ENCODE assay signal across 15 cellular contexts in the genomic region with DNA sequence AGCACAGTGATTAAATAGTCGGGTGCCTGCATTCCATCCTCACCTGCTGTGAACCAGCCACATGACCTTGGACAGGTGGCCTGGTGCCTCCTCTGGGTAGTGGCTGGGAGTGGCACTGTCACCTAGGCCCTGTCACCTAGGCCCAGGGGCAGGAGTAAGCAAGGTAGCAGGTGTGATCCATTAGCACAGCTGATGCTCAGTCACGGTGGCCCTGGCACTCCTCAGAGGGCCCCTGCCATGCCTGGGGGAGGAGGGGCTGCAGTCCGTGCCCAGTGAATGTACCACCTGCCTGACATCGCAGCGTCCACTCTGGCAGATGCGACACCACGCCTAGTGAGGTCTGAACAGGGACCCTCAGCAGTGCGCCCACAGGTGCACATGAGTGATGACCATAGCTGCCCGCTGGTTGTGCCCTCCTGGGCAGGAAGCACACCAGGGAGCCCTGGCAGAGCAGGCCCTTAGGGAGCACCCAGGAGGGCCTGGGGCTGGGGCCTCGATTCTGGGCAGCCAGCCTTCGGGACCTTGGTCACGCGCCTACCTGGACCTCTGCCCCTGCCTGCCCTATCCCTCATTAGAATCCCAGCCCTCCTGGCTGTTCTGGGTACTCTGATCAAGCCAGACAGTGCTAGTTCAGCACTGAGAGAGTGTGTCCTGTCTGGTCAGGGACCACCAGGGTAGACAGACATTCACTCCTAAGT. TPM values are rescaled to one million over a fixed set of nuclear protein-coding genes. Genes with fewer than 3 reads are reported as not detected.
DNase-seq lines count a peak whose midpoint lies in the region; ATAC-seq and TF ChIP-seq lines count a peak whose summit lies in the region.
"Had no signal": no experiment of that assay in that cellular context is flagged by ENCODE, and none has a peak within 500 bp of the region (broad histone marks: within the 10 kb centered on the region; RNA-seq: fewer than 3 reads in every experiment).

No MANE protein-coding gene starts in this region.

- H3K4me3 ChIP-seq in heart right ventricle (no peak overlapping the region), thyroid gland (replicated peaks in 1 of 3) (no peak overlapping the region)
- H3K4me3 ChIP-seq: esophagus squamous epithelium, lung, neural progenitor cell, right lobe of liver had no signal

- H3K4me1 Mint-ChIP-seq in activated naive CD8-positive, alpha-beta T cell treated with anti-CD3 and anti-CD28 coated beads, Interleukin-2, amount 50 U/mL, for 24 hours: no peaks in the 10 kb centered on the region
- H3K4me1 Mint-ChIP-seq in activated naive CD8-positive, alpha-beta T cell treated with anti-CD3 and anti-CD28 coated beads for 36 hours: peaks cover 2% of the 10 kb centered on the region
- H3K4me1 Mint-ChIP-seq: CD8-positive, alpha-beta memory T cell had no signal

- H3K27ac ChIP-seq in heart right ventricle: no peak overlapping the region
- peak overlapping the region in 2 of 3 donors; percentile 2 to 32 for H3K27ac ChIP-seq in thyroid gland
- H3K27ac ChIP-seq: esophagus squamous epithelium, neural progenitor cell, right lobe of liver had no signal

- no peak for DNase-seq in activated naive CD8-positive, alpha-beta T cell treated with anti-CD3 and anti-CD28 coated beads, Interleukin-2, amount 50 U/mL, for 24 hours
- no peak for DNase-seq in activated naive CD8-positive, alpha-beta T cell treated with anti-CD3 and anti-CD28 coated beads for 36 hours
- DNase-seq in NCI-H748 treated with DMSO at 0.1 percent for 48 hours (lab: John Stamatoyannopoulos, UW) (peak; percentile 32), heart right ventricle (no peak), thyroid gland (peak; percentile 23 to 59), NOMO-1 (lab: John Stamatoyannopoulos, UW; ENCODE audit: unreplicated experiment in 2 of 2) (no peak)
- no peak for DNase-seq in stimulated activated CD4-positive, alpha-beta T cell treated with anti-CD3 and anti-CD28 coated beads, Interleukin-2, amount 100 ng/mL, for 24 hours
- DNase-seq: CD8-positive, alpha-beta memory T cell; esophagus squamous epithelium; GDM1; stimulated activated CD4-positive, alpha-beta T cell treated with anti-CD3 and anti-CD28 coated beads, Interleukin-4, amount 100 ng/mL, for 4 hours had no signal

- no peaks in the 10 kb centered on the region for H3K36me3 Mint-ChIP-seq in activated naive CD8-positive, alpha-beta T cell treated with anti-CD3 and anti-CD28 coated beads, Interleukin-2, amount 50 U/mL, for 24 hours (ENCODE audit: low read depth)
- peaks cover 2% of the 10 kb centered on the region for H3K36me3 Mint-ChIP-seq in activated naive CD8-positive, alpha-beta T cell treated with anti-CD3 and anti-CD28 coated beads for 36 hours

- H3K27me3 ChIP-seq in heart right ventricle (no peaks in the 10 kb centered on the region), thyroid gland (no peaks in the 10 kb centered on the region)
- H3K27me3 ChIP-seq: esophagus squamous epithelium, neural progenitor cell, right lobe of liver had no signal

- H3K9me3 ChIP-seq in heart right ventricle (no peaks in the 10 kb centered on the region), thyroid gland (no peaks in the 10 kb centered on the region)
- H3K9me3 ChIP-seq: esophagus squamous epithelium, right lobe of liver had no signal

- TF ChIP-seq CTCF in heart right ventricle (IDR thresholded peaks at IDR 0.05): no peak
- no peak for TF ChIP-seq CTCF in thyroid gland (IDR thresholded peaks at IDR 0.05)

- WGBS in heart right ventricle, 2 donors: 51 to 70% methylated on average over 12 to 13 of the region's 13 CpGs
- 49 to 66% methylated on average over 7 to 11 of the region's 13 CpGs for WGBS in thyroid gland, 2 donors

- no peak overlapping the region for H3K27ac Mint-ChIP-seq in activated naive CD8-positive, alpha-beta T cell treated with anti-CD3 and anti-CD28 coated beads, Interleukin-2, amount 50 U/mL, for 24 hours
- H3K27ac Mint-ChIP-seq in activated naive CD8-positive, alpha-beta T cell treated with anti-CD3 and anti-CD28 coated beads for 36 hours: no peak overlapping the region
- H3K27ac Mint-ChIP-seq: CD8-positive, alpha-beta memory T cell had no signal

- no peaks in the 10 kb centered on the region for H3K27me3 Mint-ChIP-seq in activated naive CD8-positive, alpha-beta T cell treated with anti-CD3 and anti-CD28 coated beads, Interleukin-2, amount 50 U/mL, for 24 hours
- H3K27me3 Mint-ChIP-seq in activated naive CD8-positive, alpha-beta T cell treated with anti-CD3 and anti-CD28 coated beads for 36 hours: no peaks in the 10 kb centered on the region
- H3K27me3 Mint-ChIP-seq: CD8-positive, alpha-beta memory T cell had no signal

- no peaks in the 10 kb centered on the region for H3K9me3 Mint-ChIP-seq in activated naive CD8-positive, alpha-beta T cell treated with anti-CD3 and anti-CD28 coated beads, Interleukin-2, amount 50 U/mL, for 24 hours
- H3K9me3 Mint-ChIP-seq in activated naive CD8-positive, alpha-beta T cell treated with anti-CD3 and anti-CD28 coated beads for 36 hours: no peaks in the 10 kb centered on the region
- H3K9me3 Mint-ChIP-seq: CD8-positive, alpha-beta memory T cell; neural progenitor cell had no signal

- peak; percentile 20 for ATAC-seq in activated naive CD8-positive, alpha-beta T cell treated with anti-CD3 and anti-CD28 coated beads, Interleukin-2, amount 50 U/mL, for 24 hours
- ATAC-seq in heart right ventricle: peak in 7 of 8 donors; percentile 25 to 75 (median 61)
- ATAC-seq in HG03378 (IDR thresholded peaks at IDR 0.05; ENCODE audit: unreplicated experiment): no peak

- no peak overlapping the region for H3K4me3 Mint-ChIP-seq in activated naive CD8-positive, alpha-beta T cell treated with anti-CD3 and anti-CD28 coated beads, Interleukin-2, amount 50 U/mL, for 24 hours
- H3K4me3 Mint-ChIP-seq in activated naive CD8-positive, alpha-beta T cell treated with anti-CD3 and anti-CD28 coated beads for 36 hours: no peak overlapping the region
- H3K4me3 Mint-ChIP-seq: CD8-positive, alpha-beta memory T cell; neural progenitor cell had no signal

- no peaks in the 10 kb centered on the region for H3K36me3 ChIP-seq in heart right ventricle
- no peaks in the 10 kb centered on the region for H3K36me3 ChIP-seq in thyroid gland
- H3K36me3 ChIP-seq: esophagus squamous epithelium, neural progenitor cell, right lobe of liver had no signal

- no peak for TF ChIP-seq POLR2A in thyroid gland (IDR thresholded peaks at IDR 0.05)

- H3K4me1 ChIP-seq in heart right ventricle (peaks cover 3 to 26% (median 16%) of the 10 kb centered on the region in 9 donors), thyroid gland (peaks cover 17 to 29% of the 10 kb centered on the region in 2 donors)
- H3K4me1 ChIP-seq: neural progenitor cell, right lobe of liver had no signal

- intact Hi-C loops in heart right ventricle (cut with DNase I): no loop called here
- intact Hi-C loops in thyroid gland (cut with DNase I): no loop called here

RNA-seq across cellular contexts. Expression of a gene that starts 33.0 kb away (rescaled TPM):
- total RNA-seq in activated naive CD8-positive, alpha-beta T cell treated with anti-CD3 and anti-CD28 coated beads for 36 hours: not detected
- total RNA-seq in heart right ventricle (10 to 100 TPM in 7 of 10 donors, 1 to 10 TPM in 3; 7.9 to 48.1 (median 15.2) TPM), thyroid gland (100 to 1,000 TPM in 2 of 4 donors, 10 to 100 TPM in 2; 48.0 to 261 (median 108) TPM)
- polyA plus RNA-seq in heart right ventricle: 10 to 100 TPM; 13.2 to 25.0 TPM

Comparison
In these comparisons a context has a peak if more than half of its experiments do, and no peak if none do; other contexts are left out.
1. DNase-seq: peak in NCI-H748 treated with DMSO at 0.1 percent for 48 hours (single experiment) and thyroid gland (2 of 2); none in activated naive CD8-positive, alpha-beta T cell treated with anti-CD3 and anti-CD28 coated beads, Interleukin-2, amount 50 U/mL, for 24 hours (single experiment), activated naive CD8-positive, alpha-beta T cell treated with anti-CD3 and anti-CD28 coated beads for 36 hours (single experiment), heart right ventricle (0 of 2), NOMO-1 (0 of 2) and stimulated activated CD4-positive, alpha-beta T cell treated with anti-CD3 and anti-CD28 coated beads, Interleukin-2, amount 100 ng/mL, for 24 hours (0 of 2).
2. H3K27ac ChIP-seq: peak in thyroid gland (2 of 3); none in heart right ventricle (0 of 10).
3. RNA of a gene that starts 33.0 kb away (total RNA-seq): 48.0 to 261 TPM in thyroid gland and 7.9 to 48.1 TPM in heart right ventricle; not detected in activated naive CD8-positive, alpha-beta T cell treated with anti-CD3 and anti-CD28 coated beads for 36 hours; every median in the first group is over 4 times any median in the second.